ENCODE assay signal across 15 cellular contexts in genomic region chr22:41437198-41437597, GRCh38.
"Had no signal": no experiment of that assay in that cellular context is flagged by ENCODE, and none has a peak within 500 bp of the region (broad histone marks: within the 10 kb centered on the region; RNA-seq: fewer than 3 reads in every experiment).

No MANE protein-coding gene starts in this region.

- H3K27ac Mint-ChIP-seq: activated naive CD4-positive, alpha-beta T cell treated with anti-CD3 and anti-CD28 coated beads, Interleukin-2, amount 50 U/mL, for 24 hours; mesothelial cell of epicardium; natural killer cell treated with Interleukin-12 subunit alpha and Interleukin-12 subunit beta and Interleukin-15 and Interleukin-18, amount 100 ng/mL, for 72 hours had no signal

- H3K36me3 Mint-ChIP-seq: natural killer cell treated with Interleukin-12 subunit alpha and Interleukin-12 subunit beta and Interleukin-15 and Interleukin-18, amount 100 ng/mL, for 72 hours had no signal

- H3K4me1 Mint-ChIP-seq: activated naive CD4-positive, alpha-beta T cell treated with anti-CD3 and anti-CD28 coated beads, Interleukin-2, amount 50 U/mL, for 24 hours had no signal

- H3K4me1 ChIP-seq: foreskin keratinocyte had no signal

- ATAC-seq: foreskin keratinocyte; natural killer cell treated with Interleukin-12 subunit alpha and Interleukin-12 subunit beta and Interleukin-15 and Interleukin-18, amount 100 ng/mL, for 72 hours had no signal

- DNase-seq: activated CD4-positive, alpha-beta T cell treated with anti-CD3 and anti-CD28 coated beads for 48 hours; activated CD4-positive, CD25-positive, alpha-beta regulatory T cell; activated CD8-positive, alpha-beta memory T cell treated with anti-CD3 and anti-CD28 coated beads for 24 hours; activated CD8-positive, alpha-beta memory T cell treated with anti-CD3 and anti-CD28 coated beads, Interleukin-2, amount 50 U/mL, for 48 hours; activated gamma-delta T cell; foreskin keratinocyte; islet precursor cell; left colon; T-helper 9 cell had no signal

- H3K4me3 ChIP-seq: skin epidermis, thoracic aorta, upper lobe of left lung had no signal

- H3K9me3 ChIP-seq: thoracic aorta, upper lobe of left lung had no signal

- H3K27ac ChIP-seq: foreskin keratinocyte, skin epidermis, thoracic aorta had no signal

- H3K4me3 Mint-ChIP-seq: activated naive CD4-positive, alpha-beta T cell treated with anti-CD3 and anti-CD28 coated beads, Interleukin-2, amount 50 U/mL, for 24 hours; mesothelial cell of epicardium; natural killer cell treated with Interleukin-12 subunit alpha and Interleukin-12 subunit beta and Interleukin-15 and Interleukin-18, amount 100 ng/mL, for 72 hours had no signal

- H3K27me3 Mint-ChIP-seq: activated naive CD4-positive, alpha-beta T cell treated with anti-CD3 and anti-CD28 coated beads, Interleukin-2, amount 50 U/mL, for 24 hours; natural killer cell treated with Interleukin-12 subunit alpha and Interleukin-12 subunit beta and Interleukin-15 and Interleukin-18, amount 100 ng/mL, for 72 hours had no signal

- H3K27me3 ChIP-seq: foreskin keratinocyte, upper lobe of left lung had no signal

- H3K9me3 Mint-ChIP-seq: activated naive CD4-positive, alpha-beta T cell treated with anti-CD3 and anti-CD28 coated beads, Interleukin-2, amount 50 U/mL, for 24 hours; mesothelial cell of epicardium; natural killer cell treated with Interleukin-12 subunit alpha and Interleukin-12 subunit beta and Interleukin-15 and Interleukin-18, amount 100 ng/mL, for 72 hours had no signal
